In genomic region chr18:23422751-23423418, GRCh38 we compare ENCODE assay signal across 9 cellular contexts. TPM values are rescaled to one million over a fixed set of nuclear protein-coding genes. Genes with fewer than 3 reads are reported as not detected.
A peak's percentile ranks its signal among the peaks of the same experiment; 100 is the strongest.
DNase-seq lines count a peak whose midpoint lies in the region; ATAC-seq and TF ChIP-seq lines count a peak whose summit lies in the region.
"Had no signal": no experiment of that assay in that cellular context is flagged by ENCODE, and none has a peak within 500 bp of the region (broad histone marks: within the 10 kb centered on the region; RNA-seq: fewer than 3 reads in every experiment).

No MANE protein-coding gene starts in this region.

- H3K9me3 ChIP-seq in MG63: no peaks in the 10 kb centered on the region
- no peaks in the 10 kb centered on the region for H3K9me3 ChIP-seq in adrenal gland (replicated peaks in 1 of 3)

- H3K27me3 ChIP-seq in MG63: no peaks in the 10 kb centered on the region
- H3K27me3 ChIP-seq in adrenal gland: no peaks in the 10 kb centered on the region

- no peak for TF ChIP-seq CTCF in adrenal gland (IDR thresholded peaks at IDR 0.05)
- no peak for TF ChIP-seq CTCF in lower leg skin (IDR thresholded peaks at IDR 0.05)

- TF ChIP-seq POLR2A in adrenal gland (IDR thresholded peaks at IDR 0.05) (no peak), lower leg skin (IDR thresholded peaks at IDR 0.05) (no peak)

- ATAC-seq in HG02610 (IDR thresholded peaks at IDR 0.05; ENCODE audit: unreplicated experiment): peak; percentile 90

- peak; percentile 7 for DNase-seq in activated T-cell treated with anti-CD3 and anti-CD28 coated beads for 48 hours (ENCODE audit: low read depth)
- no peak for DNase-seq in activated T-cell treated with anti-CD3 and anti-CD28 coated beads, Interleukin-2, amount 50 U/mL, for 1 hour
- peak; percentile 17 for DNase-seq in MG63
- DNase-seq in adrenal gland: peak; percentile 33 to 88 (median 77)
- peak; percentile 54 to 87 for DNase-seq in lower leg skin (ENCODE audit: low spot score in 2 of 2)
- DNase-seq in NCI-H748 (lab: John Stamatoyannopoulos, UW; ENCODE audit: unreplicated experiment): no peak
- no peak for DNase-seq in amniotic stem cell (lab: John Stamatoyannopoulos, UW)
- DNase-seq: CD4-positive, CD25-positive, alpha-beta regulatory T cell had no signal

- no peak overlapping the region for H3K27ac ChIP-seq in adrenal gland

- no peak overlapping the region for H3K4me3 ChIP-seq in MG63
- H3K4me3 ChIP-seq in adrenal gland: no peak overlapping the region
- H3K4me3 ChIP-seq in lower leg skin (ENCODE audit: low read depth, poor library complexity, severe bottlenecking): no peak overlapping the region

- H3K36me3 ChIP-seq in MG63 (no peaks in the 10 kb centered on the region), adrenal gland (replicated peaks in 1 of 2) (no peaks in the 10 kb centered on the region)

- 45 to 65% (median 47%) methylated on average over 2 to 4 of the region's 4 CpGs for WGBS in adrenal gland, 4 donors
- WGBS in lower leg skin, 2 donors: 51 to 56% methylated on average over 4 of the region's 4 CpGs

- H3K4me1 ChIP-seq in adrenal gland (replicated peaks in 1 of 2): no peaks in the 10 kb centered on the region

- intact Hi-C loops in adrenal gland (cut with DNase I) (no loop called here), lower leg skin (cut with DNase I; ENCODE audit: low total_unique reads) (no loop called here)

RNA-seq across cellular contexts. Expression of gene RIOK3, which starts 30.2 kb away (rescaled TPM):
- 35.9 and 41.3 TPM in 2 replicates for total RNA-seq in MG63 (2014; rRNA removed; shearing (Covaris generic); ENCODE audit: low replicate concordance)
- 10 to 100 TPM; 22.5 to 53.3 (median 48.1) TPM for total RNA-seq in adrenal gland
- 10 to 100 TPM; 36.3 to 55.1 (median 45.7) TPM for polyA plus RNA-seq in adrenal gland
- 100 to 1,000 TPM in 2 of 4 donors, 10 to 100 TPM in 2; 74.2 to 131 (median 98.7) TPM for total RNA-seq in lower leg skin

Comparison
In these comparisons a context has a peak if more than half of its experiments do, and no peak if none do; other contexts are left out.
1. DNase-seq: peak in activated T-cell treated with anti-CD3 and anti-CD28 coated beads for 48 hours (single experiment), MG63 (single experiment), adrenal gland (7 of 7) and lower leg skin (2 of 2); none in activated T-cell treated with anti-CD3 and anti-CD28 coated beads, Interleukin-2, amount 50 U/mL, for 1 hour (single experiment), NCI-H748 (single experiment) and amniotic stem cell (single experiment).